In the genomic region with DNA sequence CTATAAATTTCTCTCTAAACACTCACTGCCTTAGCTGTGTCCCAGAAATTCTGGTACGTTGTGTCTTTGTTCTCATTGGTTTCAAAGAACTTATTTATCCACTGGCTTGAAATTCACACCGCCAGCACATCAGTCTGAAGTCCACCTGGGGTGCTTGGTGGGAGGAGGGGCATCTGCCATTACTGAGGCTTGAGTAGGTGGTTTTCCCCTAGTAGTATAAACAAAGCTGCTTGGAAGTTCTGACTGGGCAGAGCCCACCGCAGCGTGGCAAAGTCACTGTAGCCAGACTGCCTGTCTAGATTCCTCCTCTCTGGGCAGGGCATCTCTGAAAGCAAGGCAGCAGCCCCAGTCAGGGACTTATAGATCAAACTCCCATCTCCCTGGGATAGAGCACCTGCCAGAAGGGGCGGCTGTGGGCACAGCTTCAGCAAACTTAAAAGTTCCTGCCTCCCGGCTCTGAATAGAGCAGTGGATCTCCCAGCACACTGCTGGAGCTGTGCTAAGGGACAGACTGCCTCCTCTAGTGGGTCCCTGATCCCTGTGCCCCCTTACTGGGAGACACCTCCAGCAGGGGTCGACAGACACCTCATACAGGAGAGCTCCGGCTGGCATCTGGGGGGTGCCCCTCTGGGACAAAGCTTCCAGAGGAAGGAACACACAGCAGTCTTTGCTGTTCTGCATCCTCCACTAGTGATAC, we compare ENCODE assay signal across 22 cellular contexts.
"Had no signal": no experiment of that assay in that cellular context is flagged by ENCODE, and none has a peak within 500 bp of the region (broad histone marks: within the 10 kb centered on the region; RNA-seq: fewer than 3 reads in every experiment).

No MANE protein-coding gene starts in this region.

- H3K27me3 ChIP-seq: cardiac muscle cell, thyroid gland, upper lobe of right lung had no signal

- H3K4me3 ChIP-seq: cardiac muscle cell, lower lobe of right lung, mucosa of descending colon, thyroid gland, upper lobe of right lung had no signal

- H3K9me3 ChIP-seq: lower lobe of right lung, mucosa of descending colon, thyroid gland, upper lobe of right lung had no signal

- H3K4me1 Mint-ChIP-seq: activated CD4-positive, alpha-beta memory T cell treated with anti-CD3 and anti-CD28 coated beads, Interleukin-2, amount 10 ng/mL, durations not matched to agents 7 days and 5 days; neural crest cell had no signal

- H3K4me3 Mint-ChIP-seq: activated CD4-positive, alpha-beta memory T cell treated with anti-CD3 and anti-CD28 coated beads, Interleukin-2, amount 10 ng/mL, durations not matched to agents 7 days and 5 days; activated naive CD8-positive, alpha-beta T cell treated with anti-CD3 and anti-CD28 coated beads, Interleukin-2, amount 10 ng/mL, durations not matched to agents 7 days and 5 days; activated T-helper 1 cell treated with anti-CD3 and anti-CD28 coated beads, Interleukin-12 subunit alpha, Interleukin-12 subunit beta, Interleukin-2, Interleukin-4 antibody, amounts not matched to agents 30 ng/mL and 10 ng/mL and 1 ng/mL, durations not matched to agents 14 hours and 24 hours and 36 hours; immature natural killer cell; neural crest cell; stimulated activated naive CD8-positive, alpha-beta T cell treated with anti-CD3 and anti-CD28 coated beads, Interleukin-15, Interleukin-2, amounts not matched to agents 100 ng/mL and 50 ng/mL, for 24 hours; T-helper 17 cell had no signal

- DNase-seq: activated CD4-positive, alpha-beta memory T cell treated with anti-CD3 and anti-CD28 coated beads, Interleukin-2, amount 10 ng/mL, durations not matched to agents 7 days and 5 days; activated CD4-positive, alpha-beta T cell treated with anti-CD3 and anti-CD28 coated beads for 48 hours; activated gamma-delta T cell; activated naive CD8-positive, alpha-beta T cell treated with anti-CD3 and anti-CD28 coated beads, Interleukin-2, amount 10 ng/mL, durations not matched to agents 7 days and 5 days; activated T-cell treated with anti-CD3 and anti-CD28 coated beads for 4 hours; amygdala; erythroblast; foreskin fibroblast; immature natural killer cell; lower lobe of right lung; mesendoderm; mucosa of descending colon; posterior cingulate gyrus; substantia nigra; T-helper 17 cell; thyroid gland; upper lobe of right lung had no signal

- FAIRE-seq: endometrium had no signal

- H3K9me3 Mint-ChIP-seq: immature natural killer cell had no signal

- H3K27ac Mint-ChIP-seq: activated CD4-positive, alpha-beta memory T cell treated with anti-CD3 and anti-CD28 coated beads, Interleukin-2, amount 10 ng/mL, durations not matched to agents 7 days and 5 days; activated naive CD8-positive, alpha-beta T cell treated with anti-CD3 and anti-CD28 coated beads, Interleukin-2, amount 10 ng/mL, durations not matched to agents 7 days and 5 days; activated T-helper 1 cell treated with anti-CD3 and anti-CD28 coated beads, Interleukin-12 subunit alpha, Interleukin-12 subunit beta, Interleukin-2, Interleukin-4 antibody, amounts not matched to agents 30 ng/mL and 10 ng/mL and 1 ng/mL, durations not matched to agents 14 hours and 24 hours and 36 hours; immature natural killer cell; stimulated activated naive CD8-positive, alpha-beta T cell treated with anti-CD3 and anti-CD28 coated beads, Interleukin-15, Interleukin-2, amounts not matched to agents 100 ng/mL and 50 ng/mL, for 24 hours; T-helper 17 cell had no signal

- H3K4me1 ChIP-seq: lower lobe of right lung, thyroid gland, upper lobe of right lung had no signal

- H3K27ac ChIP-seq: cardiac muscle cell, lower lobe of right lung, thyroid gland, upper lobe of right lung had no signal

- ATAC-seq: lower lobe of right lung, mucosa of descending colon, T-helper 17 cell, upper lobe of right lung had no signal

- H3K27me3 Mint-ChIP-seq: activated CD4-positive, alpha-beta memory T cell treated with anti-CD3 and anti-CD28 coated beads, Interleukin-2, amount 10 ng/mL, durations not matched to agents 7 days and 5 days; activated naive CD8-positive, alpha-beta T cell treated with anti-CD3 and anti-CD28 coated beads, Interleukin-2, amount 10 ng/mL, durations not matched to agents 7 days and 5 days; stimulated activated naive CD8-positive, alpha-beta T cell treated with anti-CD3 and anti-CD28 coated beads, Interleukin-15, Interleukin-2, amounts not matched to agents 100 ng/mL and 50 ng/mL, for 24 hours; T-helper 17 cell had no signal

- H3K36me3 ChIP-seq: cardiac muscle cell, lower lobe of right lung, thyroid gland, upper lobe of right lung had no signal
